1 cellular context compared by ENCODE assay signal in genomic region chr10:68876246-68876918, GRCh38.
TF ChIP-seq lines count a peak whose summit lies in the region.

No MANE protein-coding gene starts in this region.

TF ChIP-seq in HepG2, 621 proteins besides CTCF, POLR2A, EP300 and RAD21 (continued from another document and continues in another):
- peak; percentile 57; the same call in 1 of the 2 replicates for TF ChIP-seq SNAPC2 (CRISPR knock-in tag; IDR thresholded peaks at IDR 0.05)
- TF ChIP-seq ZFP91 (CRISPR knock-in tag; IDR thresholded peaks at IDR 0.05; ENCODE audit: borderline replicate concordance), result 0 out of 2 replicates have a peak, but pooled peaks have one; percentile 26
- TF ChIP-seq DR1 (CRISPR knock-in tag; IDR thresholded peaks at IDR 0.05), result no peak
- TF ChIP-seq ZNF451 (CRISPR knock-in tag; IDR thresholded peaks at IDR 0.05), result no peak
- TF ChIP-seq GMEB1 (CRISPR knock-in tag; IDR thresholded peaks at IDR 0.05; ENCODE audit: borderline replicate concordance), result peak; percentile 44; the same call in 1 of the 2 replicates
- no peak for TF ChIP-seq NCOA5 (CRISPR knock-in tag; IDR thresholded peaks at IDR 0.05)
- TF ChIP-seq ARNT (IDR thresholded peaks at IDR 0.05), result no peak
- TF ChIP-seq ZBTB14 (CRISPR knock-in tag; IDR thresholded peaks at IDR 0.05), result no peak
- TF ChIP-seq RNF2 (conservative IDR thresholded peaks at IDR 0.05; ENCODE audit: low read depth), result no peak
- TF ChIP-seq RFX1 (IDR thresholded peaks at IDR 0.05), result no peak
- TF ChIP-seq ZSCAN9 (CRISPR knock-in tag; IDR thresholded peaks at IDR 0.05; ENCODE audit: borderline replicate concordance), result peak; percentile 84; the same call in 1 of the 2 replicates
- no peak for TF ChIP-seq MATR3 (CRISPR knock-in tag; IDR thresholded peaks at IDR 0.05)
- no peak for TF ChIP-seq CSRNP2 (CRISPR knock-in tag; conservative IDR thresholded peaks at IDR 0.05; ENCODE audit: low read depth)
- no peak for TF ChIP-seq NONO (IDR thresholded peaks at IDR 0.05)
- 0 out of 2 replicates have a peak, but pooled peaks have one; percentile 42 for TF ChIP-seq NONO (CRISPR knock-in tag; conservative IDR thresholded peaks at IDR 0.05)
- TF ChIP-seq ZNF572 (CRISPR knock-in tag; IDR thresholded peaks at IDR 0.05), result no peak
- TF ChIP-seq ZNF326 (CRISPR knock-in tag; IDR thresholded peaks at IDR 0.05; ENCODE audit: borderline replicate concordance), result no peak
- TF ChIP-seq SNRNP70 (IDR thresholded peaks at IDR 0.05; ENCODE audit: low read depth, low read length), result no peak
- no peak for TF ChIP-seq POLR2AphosphoS2 (IDR thresholded peaks at IDR 0.05; ENCODE audit: low read depth, low read length)
- no peak for TF ChIP-seq ZXDC (CRISPR knock-in tag; IDR thresholded peaks at IDR 0.05)
- TF ChIP-seq ZNF674 (CRISPR knock-in tag; IDR thresholded peaks at IDR 0.05; ENCODE audit: low read depth), result no peak
- no peak for TF ChIP-seq ZNF646 (CRISPR knock-in tag; IDR thresholded peaks at IDR 0.05)
- TF ChIP-seq ZSCAN21 (CRISPR knock-in tag; IDR thresholded peaks at IDR 0.05; ENCODE audit: borderline replicate concordance), result 0 out of 2 replicates have a peak, but pooled peaks have one; percentile 29
- TF ChIP-seq IRF9 (CRISPR knock-in tag; IDR thresholded peaks at IDR 0.05; ENCODE audit: borderline replicate concordance), result no peak
- no peak for TF ChIP-seq ZNF850 (CRISPR knock-in tag; conservative IDR thresholded peaks at IDR 0.05)
- TF ChIP-seq CREB1 (IDR thresholded peaks at IDR 0.05), result no peak
- peak; percentile 72 for TF ChIP-seq CREB1 (CRISPR knock-in tag; IDR thresholded peaks at IDR 0.05)
- no peak for TF ChIP-seq TBP (CRISPR knock-in tag; IDR thresholded peaks at IDR 0.05)
- TF ChIP-seq ZNF552 (CRISPR knock-in tag; IDR thresholded peaks at IDR 0.05; ENCODE audit: borderline replicate concordance), result no peak
- no peak for TF ChIP-seq KAT7 (CRISPR knock-in tag; IDR thresholded peaks at IDR 0.05; ENCODE audit: borderline replicate concordance)
- no peak for TF ChIP-seq MAF1 (CRISPR knock-in tag; IDR thresholded peaks at IDR 0.05; ENCODE audit: borderline replicate concordance)
- no peak for TF ChIP-seq ZFP62 (CRISPR knock-in tag; IDR thresholded peaks at IDR 0.05)
- no peak for TF ChIP-seq XRCC5 (optimal IDR thresholded peaks at IDR 0.05; ENCODE audit: low read length)
- no peak for TF ChIP-seq ZNF563 (CRISPR knock-in tag; IDR thresholded peaks at IDR 0.05)
- no peak for TF ChIP-seq NR1H2 (CRISPR knock-in tag; IDR thresholded peaks at IDR 0.05; ENCODE audit: borderline replicate concordance, low read depth)
- peak; percentile 89 for TF ChIP-seq MIER3 (CRISPR knock-in tag; IDR thresholded peaks at IDR 0.05; ENCODE audit: borderline replicate concordance)
- TF ChIP-seq, protein P1, sequence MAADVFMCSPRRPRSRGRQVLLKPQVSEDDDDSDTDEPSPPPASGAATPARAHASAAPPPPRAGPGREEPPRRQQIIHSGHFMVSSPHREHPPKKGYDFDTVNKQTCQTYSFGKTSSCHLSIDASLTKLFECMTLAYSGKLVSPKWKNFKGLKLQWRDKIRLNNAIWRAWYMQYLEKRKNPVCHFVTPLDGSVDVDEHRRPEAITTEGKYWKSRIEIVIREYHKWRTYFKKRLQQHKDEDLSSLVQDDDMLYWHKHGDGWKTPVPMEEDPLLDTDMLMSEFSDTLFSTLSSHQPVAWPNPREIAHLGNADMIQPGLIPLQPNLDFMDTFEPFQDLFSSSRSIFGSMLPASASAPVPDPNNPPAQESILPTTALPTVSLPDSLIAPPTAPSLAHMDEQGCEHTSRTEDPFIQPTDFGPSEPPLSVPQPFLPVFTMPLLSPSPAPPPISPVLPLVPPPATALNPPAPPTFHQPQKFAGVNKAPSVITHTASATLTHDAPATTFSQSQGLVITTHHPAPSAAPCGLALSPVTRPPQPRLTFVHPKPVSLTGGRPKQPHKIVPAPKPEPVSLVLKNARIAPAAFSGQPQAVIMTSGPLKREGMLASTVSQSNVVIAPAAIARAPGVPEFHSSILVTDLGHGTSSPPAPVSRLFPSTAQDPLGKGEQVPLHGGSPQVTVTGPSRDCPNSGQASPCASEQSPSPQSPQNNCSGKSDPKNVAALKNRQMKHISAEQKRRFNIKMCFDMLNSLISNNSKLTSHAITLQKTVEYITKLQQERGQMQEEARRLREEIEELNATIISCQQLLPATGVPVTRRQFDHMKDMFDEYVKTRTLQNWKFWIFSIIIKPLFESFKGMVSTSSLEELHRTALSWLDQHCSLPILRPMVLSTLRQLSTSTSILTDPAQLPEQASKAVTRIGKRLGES (CRISPR knock-in tag; IDR thresholded peaks at IDR 0.05; ENCODE audit: borderline replicate concordance), result no peak
- TF ChIP-seq, protein P2, sequence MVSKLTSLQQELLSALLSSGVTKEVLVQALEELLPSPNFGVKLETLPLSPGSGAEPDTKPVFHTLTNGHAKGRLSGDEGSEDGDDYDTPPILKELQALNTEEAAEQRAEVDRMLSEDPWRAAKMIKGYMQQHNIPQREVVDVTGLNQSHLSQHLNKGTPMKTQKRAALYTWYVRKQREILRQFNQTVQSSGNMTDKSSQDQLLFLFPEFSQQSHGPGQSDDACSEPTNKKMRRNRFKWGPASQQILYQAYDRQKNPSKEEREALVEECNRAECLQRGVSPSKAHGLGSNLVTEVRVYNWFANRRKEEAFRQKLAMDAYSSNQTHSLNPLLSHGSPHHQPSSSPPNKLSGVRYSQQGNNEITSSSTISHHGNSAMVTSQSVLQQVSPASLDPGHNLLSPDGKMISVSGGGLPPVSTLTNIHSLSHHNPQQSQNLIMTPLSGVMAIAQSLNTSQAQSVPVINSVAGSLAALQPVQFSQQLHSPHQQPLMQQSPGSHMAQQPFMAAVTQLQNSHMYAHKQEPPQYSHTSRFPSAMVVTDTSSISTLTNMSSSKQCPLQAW (CRISPR knock-in tag; IDR thresholded peaks at IDR 0.05), result peak; percentile 43; the same call in 1 of the 2 replicates
- TF ChIP-seq ZKSCAN5 (CRISPR knock-in tag; IDR thresholded peaks at IDR 0.05), result no peak
- peak; percentile 82 for TF ChIP-seq ADNP (CRISPR knock-in tag; IDR thresholded peaks at IDR 0.05)
